In the genomic region with DNA sequence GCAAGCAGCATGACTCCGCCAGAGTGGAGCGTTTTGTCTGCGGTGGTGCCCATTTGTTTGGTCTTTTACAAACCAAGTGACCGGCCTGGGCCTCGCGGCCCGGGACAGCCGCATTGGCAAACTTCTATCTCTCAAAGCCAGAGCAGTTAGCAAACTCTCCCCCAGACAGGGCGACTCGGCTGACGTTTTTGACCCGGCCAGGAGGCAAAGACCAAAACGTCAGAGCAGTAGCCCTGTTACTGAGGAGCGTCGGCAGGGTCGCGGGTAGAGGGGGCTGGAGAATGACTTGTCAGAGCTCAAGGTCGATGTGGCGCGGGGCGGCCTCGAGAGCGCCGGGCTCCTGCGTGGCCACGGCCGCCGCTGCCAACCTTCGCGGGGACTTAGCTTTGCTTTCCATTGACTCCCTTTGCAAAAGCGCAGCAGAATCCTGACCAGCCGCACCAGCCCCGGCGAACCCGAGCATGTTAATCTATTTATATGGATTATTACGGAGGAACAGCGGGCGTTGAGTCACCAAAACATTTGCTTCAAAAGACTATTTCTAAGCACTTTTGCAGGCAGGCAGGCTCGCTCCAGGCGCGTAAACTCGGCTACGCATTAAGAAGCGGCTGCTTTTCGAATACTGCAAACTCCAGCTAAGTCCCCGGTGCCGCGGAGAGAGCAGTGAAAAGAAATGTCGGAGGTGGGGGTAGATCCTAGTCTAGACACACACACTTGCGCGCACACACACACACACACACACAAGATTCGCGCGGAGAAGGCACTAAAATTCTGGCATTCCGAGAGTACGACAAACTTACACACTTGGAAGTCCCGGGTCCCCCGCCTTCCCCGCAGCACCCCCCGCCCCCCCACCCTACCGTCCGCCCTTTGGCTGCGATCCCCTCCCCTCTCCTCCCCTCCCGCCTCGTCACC, we compare ENCODE assay signal across 1 cellular context.
TF ChIP-seq lines count a peak whose summit lies in the region.

No MANE protein-coding gene starts in this region.

TF ChIP-seq in HepG2, 621 proteins besides CTCF, POLR2A, EP300 and RAD21 (continued from another document and continues in another):
- TF ChIP-seq, protein P1, sequence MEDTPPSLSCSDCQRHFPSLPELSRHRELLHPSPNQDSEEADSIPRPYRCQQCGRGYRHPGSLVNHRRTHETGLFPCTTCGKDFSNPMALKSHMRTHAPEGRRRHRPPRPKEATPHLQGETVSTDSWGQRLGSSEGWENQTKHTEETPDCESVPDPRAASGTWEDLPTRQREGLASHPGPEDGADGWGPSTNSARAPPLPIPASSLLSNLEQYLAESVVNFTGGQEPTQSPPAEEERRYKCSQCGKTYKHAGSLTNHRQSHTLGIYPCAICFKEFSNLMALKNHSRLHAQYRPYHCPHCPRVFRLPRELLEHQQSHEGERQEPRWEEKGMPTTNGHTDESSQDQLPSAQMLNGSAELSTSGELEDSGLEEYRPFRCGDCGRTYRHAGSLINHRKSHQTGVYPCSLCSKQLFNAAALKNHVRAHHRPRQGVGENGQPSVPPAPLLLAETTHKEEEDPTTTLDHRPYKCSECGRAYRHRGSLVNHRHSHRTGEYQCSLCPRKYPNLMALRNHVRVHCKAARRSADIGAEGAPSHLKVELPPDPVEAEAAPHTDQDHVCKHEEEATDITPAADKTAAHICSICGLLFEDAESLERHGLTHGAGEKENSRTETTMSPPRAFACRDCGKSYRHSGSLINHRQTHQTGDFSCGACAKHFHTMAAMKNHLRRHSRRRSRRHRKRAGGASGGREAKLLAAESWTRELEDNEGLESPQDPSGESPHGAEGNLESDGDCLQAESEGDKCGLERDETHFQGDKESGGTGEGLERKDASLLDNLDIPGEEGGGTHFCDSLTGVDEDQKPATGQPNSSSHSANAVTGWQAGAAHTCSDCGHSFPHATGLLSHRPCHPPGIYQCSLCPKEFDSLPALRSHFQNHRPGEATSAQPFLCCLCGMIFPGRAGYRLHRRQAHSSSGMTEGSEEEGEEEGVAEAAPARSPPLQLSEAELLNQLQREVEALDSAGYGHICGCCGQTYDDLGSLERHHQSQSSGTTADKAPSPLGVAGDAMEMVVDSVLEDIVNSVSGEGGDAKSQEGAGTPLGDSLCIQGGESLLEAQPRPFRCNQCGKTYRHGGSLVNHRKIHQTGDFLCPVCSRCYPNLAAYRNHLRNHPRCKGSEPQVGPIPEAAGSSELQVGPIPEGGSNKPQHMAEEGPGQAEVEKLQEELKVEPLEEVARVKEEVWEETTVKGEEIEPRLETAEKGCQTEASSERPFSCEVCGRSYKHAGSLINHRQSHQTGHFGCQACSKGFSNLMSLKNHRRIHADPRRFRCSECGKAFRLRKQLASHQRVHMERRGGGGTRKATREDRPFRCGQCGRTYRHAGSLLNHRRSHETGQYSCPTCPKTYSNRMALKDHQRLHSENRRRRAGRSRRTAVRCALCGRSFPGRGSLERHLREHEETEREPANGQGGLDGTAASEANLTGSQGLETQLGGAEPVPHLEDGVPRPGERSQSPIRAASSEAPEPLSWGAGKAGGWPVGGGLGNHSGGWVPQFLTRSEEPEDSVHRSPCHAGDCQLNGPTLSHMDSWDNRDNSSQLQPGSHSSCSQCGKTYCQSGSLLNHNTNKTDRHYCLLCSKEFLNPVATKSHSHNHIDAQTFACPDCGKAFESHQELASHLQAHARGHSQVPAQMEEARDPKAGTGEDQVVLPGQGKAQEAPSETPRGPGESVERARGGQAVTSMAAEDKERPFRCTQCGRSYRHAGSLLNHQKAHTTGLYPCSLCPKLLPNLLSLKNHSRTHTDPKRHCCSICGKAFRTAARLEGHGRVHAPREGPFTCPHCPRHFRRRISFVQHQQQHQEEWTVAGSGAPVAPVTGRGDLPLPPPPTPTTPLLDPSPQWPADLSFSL (CRISPR knock-in tag; IDR thresholded peaks at IDR 0.05): peak; percentile 44; the same call in 1 of the 2 replicates
- TF ChIP-seq, protein P2, sequence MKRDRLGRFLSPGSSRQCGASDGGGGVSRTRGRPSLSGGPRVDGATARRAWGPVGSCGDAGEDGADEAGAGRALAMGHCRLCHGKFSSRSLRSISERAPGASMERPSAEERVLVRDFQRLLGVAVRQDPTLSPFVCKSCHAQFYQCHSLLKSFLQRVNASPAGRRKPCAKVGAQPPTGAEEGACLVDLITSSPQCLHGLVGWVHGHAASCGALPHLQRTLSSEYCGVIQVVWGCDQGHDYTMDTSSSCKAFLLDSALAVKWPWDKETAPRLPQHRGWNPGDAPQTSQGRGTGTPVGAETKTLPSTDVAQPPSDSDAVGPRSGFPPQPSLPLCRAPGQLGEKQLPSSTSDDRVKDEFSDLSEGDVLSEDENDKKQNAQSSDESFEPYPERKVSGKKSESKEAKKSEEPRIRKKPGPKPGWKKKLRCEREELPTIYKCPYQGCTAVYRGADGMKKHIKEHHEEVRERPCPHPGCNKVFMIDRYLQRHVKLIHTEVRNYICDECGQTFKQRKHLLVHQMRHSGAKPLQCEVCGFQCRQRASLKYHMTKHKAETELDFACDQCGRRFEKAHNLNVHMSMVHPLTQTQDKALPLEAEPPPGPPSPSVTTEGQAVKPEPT (CRISPR knock-in tag; IDR thresholded peaks at IDR 0.05; ENCODE audit: low read depth): peak; percentile 74; the same call in 1 of the 2 replicates
- TF ChIP-seq KDM3A (CRISPR knock-in tag; IDR thresholded peaks at IDR 0.05; ENCODE audit: low read depth) (peak; percentile 65; the same call in 1 of the 2 replicates), ZEB1 (IDR thresholded peaks at IDR 0.05; ENCODE audit: insufficient replicate concordance, low read depth) (peak; percentile 32), YY1 (IDR thresholded peaks at IDR 0.05; ENCODE audit: insufficient read depth, insufficient replicate concordance, low read depth, low read length) (peak; percentile 42), ZNF724P (CRISPR knock-in tag; IDR thresholded peaks at IDR 0.05; ENCODE audit: borderline replicate concordance) (no peak), KAT8 (CRISPR knock-in tag; IDR thresholded peaks at IDR 0.05) (0 out of 2 replicates have a peak, but pooled peaks have one; percentile 54), ZSCAN31 (CRISPR knock-in tag; IDR thresholded peaks at IDR 0.05; ENCODE audit: low read depth) (peak; percentile 59; the same call in 1 of the 2 replicates), FOXA3 (CRISPR knock-in tag; IDR thresholded peaks at IDR 0.05) (peak; percentile 18), ZSCAN29 (CRISPR knock-in tag; conservative IDR thresholded peaks at IDR 0.05) (no peak), NFRKB (IDR thresholded peaks at IDR 0.05) (no peak), MED1 (CRISPR knock-in tag; IDR thresholded peaks at IDR 0.05) (peak; percentile 16; the same call in 1 of the 2 replicates), NRL (CRISPR knock-in tag; IDR thresholded peaks at IDR 0.05; ENCODE audit: borderline replicate concordance) (peak; percentile 93), FOXJ3 (CRISPR knock-in tag; IDR thresholded peaks at IDR 0.05; ENCODE audit: borderline replicate concordance) (no peak), YEATS2 (CRISPR knock-in tag; IDR thresholded peaks at IDR 0.05; ENCODE audit: borderline replicate concordance) (peak; percentile 59; the same call in 1 of the 2 replicates), FIP1L1 (IDR thresholded peaks at IDR 0.05; ENCODE audit: borderline replicate concordance, insufficient read depth, low read depth, low read length) (peak; percentile 84; the same call in 1 of the 2 replicates)
- TF ChIP-seq, protein P3, sequence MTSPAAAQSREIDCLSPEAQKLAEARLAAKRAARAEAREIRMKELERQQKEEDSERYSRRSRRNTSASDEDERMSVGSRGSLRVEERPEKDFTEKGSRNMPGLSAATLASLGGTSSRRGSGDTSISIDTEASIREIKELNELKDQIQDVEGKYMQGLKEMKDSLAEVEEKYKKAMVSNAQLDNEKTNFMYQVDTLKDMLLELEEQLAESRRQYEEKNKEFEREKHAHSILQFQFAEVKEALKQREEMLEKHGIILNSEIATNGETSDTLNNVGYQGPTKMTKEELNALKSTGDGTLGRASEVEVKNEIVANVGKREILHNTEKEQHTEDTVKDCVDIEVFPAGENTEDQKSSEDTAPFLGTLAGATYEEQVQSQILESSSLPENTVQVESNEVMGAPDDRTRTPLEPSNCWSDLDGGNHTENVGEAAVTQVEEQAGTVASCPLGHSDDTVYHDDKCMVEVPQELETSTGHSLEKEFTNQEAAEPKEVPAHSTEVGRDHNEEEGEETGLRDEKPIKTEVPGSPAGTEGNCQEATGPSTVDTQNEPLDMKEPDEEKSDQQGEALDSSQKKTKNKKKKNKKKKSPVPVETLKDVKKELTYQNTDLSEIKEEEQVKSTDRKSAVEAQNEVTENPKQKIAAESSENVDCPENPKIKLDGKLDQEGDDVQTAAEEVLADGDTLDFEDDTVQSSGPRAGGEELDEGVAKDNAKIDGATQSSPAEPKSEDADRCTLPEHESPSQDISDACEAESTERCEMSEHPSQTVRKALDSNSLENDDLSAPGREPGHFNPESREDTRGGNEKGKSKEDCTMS (CRISPR knock-in tag; conservative IDR thresholded peaks at IDR 0.05): 0 out of 2 replicates have a peak, but pooled peaks have one; percentile 23
- TF ChIP-seq, protein P4, sequence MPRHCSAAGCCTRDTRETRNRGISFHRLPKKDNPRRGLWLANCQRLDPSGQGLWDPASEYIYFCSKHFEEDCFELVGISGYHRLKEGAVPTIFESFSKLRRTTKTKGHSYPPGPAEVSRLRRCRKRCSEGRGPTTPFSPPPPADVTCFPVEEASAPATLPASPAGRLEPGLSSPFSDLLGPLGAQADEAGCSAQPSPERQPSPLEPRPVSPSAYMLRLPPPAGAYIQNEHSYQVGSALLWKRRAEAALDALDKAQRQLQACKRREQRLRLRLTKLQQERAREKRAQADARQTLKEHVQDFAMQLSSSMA (CRISPR knock-in tag; IDR thresholded peaks at IDR 0.05): 0 out of 2 replicates have a peak, but pooled peaks have one; percentile 59
- TF ChIP-seq, protein P5, sequence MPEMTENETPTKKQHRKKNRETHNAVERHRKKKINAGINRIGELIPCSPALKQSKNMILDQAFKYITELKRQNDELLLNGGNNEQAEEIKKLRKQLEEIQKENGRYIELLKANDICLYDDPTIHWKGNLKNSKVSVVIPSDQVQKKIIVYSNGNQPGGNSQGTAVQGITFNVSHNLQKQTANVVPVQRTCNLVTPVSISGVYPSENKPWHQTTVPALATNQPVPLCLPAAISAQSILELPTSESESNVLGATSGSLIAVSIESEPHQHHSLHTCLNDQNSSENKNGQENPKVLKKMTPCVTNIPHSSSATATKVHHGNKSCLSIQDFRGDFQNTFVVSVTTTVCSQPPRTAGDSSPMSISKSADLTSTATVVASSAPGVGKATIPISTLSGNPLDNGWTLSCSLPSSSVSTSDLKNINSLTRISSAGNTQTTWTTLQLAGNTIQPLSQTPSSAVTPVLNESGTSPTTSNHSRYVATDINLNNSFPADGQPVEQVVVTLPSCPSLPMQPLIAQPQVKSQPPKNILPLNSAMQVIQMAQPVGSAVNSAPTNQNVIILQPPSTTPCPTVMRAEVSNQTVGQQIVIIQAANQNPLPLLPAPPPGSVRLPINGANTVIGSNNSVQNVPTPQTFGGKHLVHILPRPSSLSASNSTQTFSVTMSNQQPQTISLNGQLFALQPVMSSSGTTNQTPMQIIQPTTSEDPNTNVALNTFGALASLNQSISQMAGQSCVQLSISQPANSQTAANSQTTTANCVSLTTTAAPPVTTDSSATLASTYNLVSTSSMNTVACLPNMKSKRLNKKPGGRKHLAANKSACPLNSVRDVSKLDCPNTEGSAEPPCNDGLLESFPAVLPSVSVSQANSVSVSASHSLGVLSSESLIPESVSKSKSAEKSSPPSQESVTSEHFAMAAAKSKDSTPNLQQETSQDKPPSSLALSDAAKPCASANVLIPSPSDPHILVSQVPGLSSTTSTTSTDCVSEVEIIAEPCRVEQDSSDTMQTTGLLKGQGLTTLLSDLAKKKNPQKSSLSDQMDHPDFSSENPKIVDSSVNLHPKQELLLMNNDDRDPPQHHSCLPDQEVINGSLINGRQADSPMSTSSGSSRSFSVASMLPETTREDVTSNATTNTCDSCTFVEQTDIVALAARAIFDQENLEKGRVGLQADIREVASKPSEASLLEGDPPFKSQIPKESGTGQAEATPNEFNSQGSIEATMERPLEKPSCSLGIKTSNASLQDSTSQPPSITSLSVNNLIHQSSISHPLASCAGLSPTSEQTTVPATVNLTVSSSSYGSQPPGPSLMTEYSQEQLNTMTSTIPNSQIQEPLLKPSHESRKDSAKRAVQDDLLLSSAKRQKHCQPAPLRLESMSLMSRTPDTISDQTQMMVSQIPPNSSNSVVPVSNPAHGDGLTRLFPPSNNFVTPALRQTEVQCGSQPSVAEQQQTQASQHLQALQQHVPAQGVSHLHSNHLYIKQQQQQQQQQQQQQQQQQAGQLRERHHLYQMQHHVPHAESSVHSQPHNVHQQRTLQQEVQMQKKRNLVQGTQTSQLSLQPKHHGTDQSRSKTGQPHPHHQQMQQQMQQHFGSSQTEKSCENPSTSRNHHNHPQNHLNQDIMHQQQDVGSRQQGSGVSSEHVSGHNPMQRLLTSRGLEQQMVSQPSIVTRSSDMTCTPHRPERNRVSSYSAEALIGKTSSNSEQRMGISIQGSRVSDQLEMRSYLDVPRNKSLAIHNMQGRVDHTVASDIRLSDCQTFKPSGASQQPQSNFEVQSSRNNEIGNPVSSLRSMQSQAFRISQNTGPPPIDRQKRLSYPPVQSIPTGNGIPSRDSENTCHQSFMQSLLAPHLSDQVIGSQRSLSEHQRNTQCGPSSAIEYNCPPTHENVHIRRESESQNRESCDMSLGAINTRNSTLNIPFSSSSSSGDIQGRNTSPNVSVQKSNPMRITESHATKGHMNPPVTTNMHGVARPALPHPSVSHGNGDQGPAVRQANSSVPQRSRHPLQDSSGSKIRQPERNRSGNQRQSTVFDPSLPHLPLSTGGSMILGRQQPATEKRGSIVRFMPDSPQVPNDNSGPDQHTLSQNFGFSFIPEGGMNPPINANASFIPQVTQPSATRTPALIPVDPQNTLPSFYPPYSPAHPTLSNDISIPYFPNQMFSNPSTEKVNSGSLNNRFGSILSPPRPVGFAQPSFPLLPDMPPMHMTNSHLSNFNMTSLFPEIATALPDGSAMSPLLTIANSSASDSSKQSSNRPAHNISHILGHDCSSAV (CRISPR knock-in tag; IDR thresholded peaks at IDR 0.05; ENCODE audit: borderline replicate concordance): no peak
- TF ChIP-seq, protein P6, sequence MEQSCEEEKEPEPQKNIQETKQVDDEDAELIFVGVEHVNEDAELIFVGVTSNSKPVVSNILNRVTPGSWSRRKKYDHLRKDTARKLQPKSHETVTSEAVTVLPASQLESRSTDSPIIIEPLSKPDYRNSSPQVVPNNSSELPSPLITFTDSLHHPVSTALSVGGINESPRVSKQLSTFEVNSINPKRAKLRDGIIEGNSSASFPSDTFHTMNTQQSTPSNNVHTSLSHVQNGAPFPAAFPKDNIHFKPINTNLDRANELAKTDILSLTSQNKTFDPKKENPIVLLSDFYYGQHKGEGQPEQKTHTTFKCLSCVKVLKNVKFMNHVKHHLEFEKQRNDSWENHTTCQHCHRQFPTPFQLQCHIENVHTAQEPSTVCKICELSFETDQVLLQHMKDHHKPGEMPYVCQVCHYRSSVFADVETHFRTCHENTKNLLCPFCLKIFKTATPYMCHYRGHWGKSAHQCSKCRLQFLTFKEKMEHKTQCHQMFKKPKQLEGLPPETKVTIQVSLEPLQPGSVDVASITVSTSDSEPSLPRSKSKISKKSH (CRISPR knock-in tag; IDR thresholded peaks at IDR 0.05; ENCODE audit: borderline replicate concordance): peak; percentile 80; the same call in 1 of the 2 replicates
